8 cellular contexts compared by ENCODE assay signal in the genomic region with DNA sequence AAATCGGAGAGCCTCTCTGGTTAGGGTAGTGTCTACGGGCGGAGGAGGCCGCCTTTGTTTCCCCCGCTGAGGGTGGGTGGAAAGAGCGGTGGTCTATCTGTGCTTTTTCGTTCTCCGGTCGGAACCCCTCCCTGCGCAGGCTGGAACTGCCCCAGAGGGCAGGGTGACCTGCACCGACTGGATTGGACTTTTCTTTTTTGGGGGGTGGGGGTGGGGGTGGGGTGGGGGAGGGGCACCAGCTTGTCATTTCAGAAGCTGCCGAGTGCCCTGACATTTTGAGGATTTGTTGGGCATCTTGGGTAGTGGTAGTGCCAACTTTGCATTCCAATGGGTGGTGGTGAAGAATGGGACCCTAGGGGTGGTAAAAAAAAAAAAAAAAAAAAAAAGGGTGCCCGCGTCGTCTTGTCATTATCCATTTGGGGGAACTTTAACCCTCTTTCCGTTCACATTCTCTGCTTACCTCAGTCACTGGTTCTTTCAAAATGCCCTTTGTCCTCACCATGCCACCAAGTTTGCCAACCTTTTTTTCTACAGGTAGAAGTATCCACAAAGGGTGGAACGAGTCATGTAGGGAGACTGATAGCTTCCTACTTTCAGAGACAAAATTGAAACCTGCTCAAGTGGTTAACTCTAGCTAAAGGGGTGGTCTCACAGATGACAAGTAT. TPM values are rescaled to one million over a fixed set of nuclear protein-coding genes. Genes with fewer than 3 reads are reported as not detected.
DNase-seq lines count a peak whose midpoint lies in the region; FAIRE-seq and TF ChIP-seq lines count a peak whose summit lies in the region.

No MANE protein-coding gene starts in this region.

- no peaks in the 10 kb centered on the region for H3K27me3 Mint-ChIP-seq in Calu3 (ENCODE audit: unreplicated experiment)

- H3K9me3 Mint-ChIP-seq in Calu3 (ENCODE audit: low read depth, unreplicated experiment): no peaks in the 10 kb centered on the region

- H3K27me3 ChIP-seq in HUES64 (ENCODE audit: insufficient read depth, low read length): no peaks in the 10 kb centered on the region
- no peaks in the 10 kb centered on the region for H3K27me3 ChIP-seq in iPS-18a (ENCODE audit: control insufficient read depth, insufficient read depth, low read length)
- no peaks in the 10 kb centered on the region for H3K27me3 ChIP-seq in small intestine (ENCODE audit: control insufficient read depth in 2 of 2, insufficient read depth in 2 of 2, low read length in 2 of 2)

- H3K9me3 ChIP-seq in HUES64 (ENCODE audit: insufficient read depth, low read depth, low read length) (no peaks in the 10 kb centered on the region), iPS-18a (ENCODE audit: control insufficient read depth, low read depth, low read length) (no peaks in the 10 kb centered on the region), small intestine (ENCODE audit: control insufficient read depth, low read depth) (no peaks in the 10 kb centered on the region)

- H3K4me1 ChIP-seq in HUES64 (ENCODE audit: insufficient read depth, low read length): peaks cover 26% of the 10 kb centered on the region
- peaks cover 19% of the 10 kb centered on the region for H3K4me1 ChIP-seq in iPS-18a (ENCODE audit: control insufficient read depth, low read depth, low read length)
- H3K4me1 ChIP-seq in small intestine (ENCODE audit: control insufficient read depth in 2 of 2, insufficient read depth in 1 of 2, low read depth in 1 of 2, low read length in 1 of 2): peaks cover 5 to 17% of the 10 kb centered on the region in 2 donors

- peak; percentile 3 for DNase-seq in Calu3
- DNase-seq in small intestine: peak; percentile 93
- no peak for DNase-seq in HuH-7.5 (ENCODE audit: low spot score)
- no peak for DNase-seq in NCI-H446 treated with DMSO at 0.1 percent for 48 hours (lab: John Stamatoyannopoulos, UW)
- DNase-seq in posterior vena cava (ENCODE audit: low spot score): no peak

- peak overlapping the region; percentile 99 for H3K4me3 ChIP-seq in HUES64 (ENCODE audit: low read length)
- peak overlapping the region; percentile 70 for H3K4me3 ChIP-seq in iPS-18a (ENCODE audit: low read length)
- peak overlapping the region; percentile 82 to 97 for H3K4me3 ChIP-seq in small intestine (ENCODE audit: low read depth in 1 of 2, low read length in 2 of 2)

- H3K4me3 Mint-ChIP-seq in Calu3 (ENCODE audit: low read depth, unreplicated experiment): peak overlapping the region; percentile 93

- peak overlapping the region; percentile 99; the same call in 1 of the 2 replicates for H3K27ac ChIP-seq in HUES64 (ENCODE audit: low read depth, low read length)
- peak overlapping the region; percentile 99 for H3K27ac ChIP-seq in adipose tissue (ENCODE audit: low read depth, low read length)
- H3K27ac ChIP-seq in iPS-18a (ENCODE audit: low read length): no peak overlapping the region
- peak overlapping the region; percentile 93 to 98 for H3K27ac ChIP-seq in small intestine (ENCODE audit: low read depth in 1 of 2, low read length in 1 of 2)

- TF ChIP-seq CTCF in Calu3 (IDR thresholded peaks at IDR 0.05; ENCODE audit: unreplicated experiment): no peak

- H3K9ac ChIP-seq in HUES64 (ENCODE audit: low read depth, low read length) (peak overlapping the region; percentile 99), iPS-18a (ENCODE audit: low read length) (peak overlapping the region; percentile 95)

- 0% methylated on average over 15 of the region's 17 CpGs for WGBS in HUES64
- WGBS in adipose tissue, 3 donors: 1% methylated on average over 15 to 17 of the region's 17 CpGs
- 0% methylated on average over 13 to 17 of the region's 17 CpGs for WGBS in small intestine, 3 donors

- CTCF ChIA-PET in Calu3 (lab: Charles Lee): interaction anchor here (1.0 kb wide), 1 partner anchor 67 kb away, joined by 7 read pairs; no protein-coding TSS in a partner anchor

- peaks cover 39% of the 10 kb centered on the region for H3K4me1 Mint-ChIP-seq in Calu3 (ENCODE audit: low read depth, unreplicated experiment)

- BruUV-seq in Calu3 (replicated peaks; lab: Mats Ljungman, UMichigan): no TSS peak

- H3K36me3 Mint-ChIP-seq in Calu3 (ENCODE audit: insufficient read depth, unreplicated experiment): peaks cover 33% of the 10 kb centered on the region

- no peak for FAIRE-seq in small intestine (lab: Jason Lieb, UNC)

- intact Hi-C loops in Calu3 (cut with micrococcal nuclease; ENCODE audit: unreplicated experiment): loop anchor here (2.0 kb wide), 1 partner anchor 33 kb away; no protein-coding TSS in a partner anchor
- intact Hi-C loops in posterior vena cava (cut with DNase I): no loop called here

- H3K36me3 ChIP-seq in HUES64 (ENCODE audit: insufficient read depth, low read length) (no peaks in the 10 kb centered on the region), iPS-18a (ENCODE audit: control insufficient read depth, low read depth, low read length) (no peaks in the 10 kb centered on the region), small intestine (ENCODE audit: control insufficient read depth in 2 of 2, insufficient read depth in 2 of 2, low read length in 2 of 2) (no peaks in the 10 kb centered on the region)

- H3K27ac Mint-ChIP-seq in Calu3 (ENCODE audit: unreplicated experiment): peak overlapping the region; percentile 88

RNA-seq across cellular contexts. Expression of gene UBE2R2, which starts 1.3 kb away (rescaled TPM):
- total RNA-seq in Calu3 (2022): 24.5 and 26.2 TPM in 2 replicates
- 41.1 TPM for polyA plus RNA-seq in HUES64 (2013, experiment 1 of 2)
- 48.9 TPM for polyA plus RNA-seq in HUES64 (2013, experiment 2 of 2)
- 10 to 100 TPM; 21.3 to 24.2 (median 23.3) TPM for polyA plus RNA-seq in adipose tissue
- 10 to 100 TPM; 22.5 to 42.4 (median 29.5) TPM for polyA plus RNA-seq in small intestine
- total RNA-seq in posterior vena cava: 10 to 100 TPM; 33.0 to 37.1 TPM

RNA-seq across cellular contexts. Expression of gene PRSS3, which starts 22.9 kb away (rescaled TPM):
- 19.0 and 29.5 TPM in 2 replicates for total RNA-seq in Calu3 (2022)
- not detected for polyA plus RNA-seq in HUES64 (2013, experiment 1 of 2)
- polyA plus RNA-seq in HUES64 (2013, experiment 2 of 2): not detected
- polyA plus RNA-seq in adipose tissue: 100 to 1,000 TPM in 1 of 3 donors, 1 to 10 TPM in 1, under 1 TPM in 1; 0.67 to 171 (median 1.3) TPM
- 100 to 1,000 TPM; 147 to 505 (median 430) TPM for polyA plus RNA-seq in small intestine
- under 1 TPM in 1 of 2 donors, not detected in 1; 1.00 TPM for total RNA-seq in posterior vena cava

Comparison
In these comparisons a context has a peak if more than half of its experiments do, and no peak if none do; other contexts are left out.
1. DNase-seq: peak in Calu3 (single experiment) and small intestine (single experiment); none in HuH-7.5 (single experiment), NCI-H446 treated with DMSO at 0.1 percent for 48 hours (single experiment) and posterior vena cava (single experiment).
2. Peak in every context shown above with its lines, with median percentiles within 50 percentile points of each other: H3K4me3 ChIP-seq.